ENCODE assay signal across 8 cellular contexts in the genomic region with DNA sequence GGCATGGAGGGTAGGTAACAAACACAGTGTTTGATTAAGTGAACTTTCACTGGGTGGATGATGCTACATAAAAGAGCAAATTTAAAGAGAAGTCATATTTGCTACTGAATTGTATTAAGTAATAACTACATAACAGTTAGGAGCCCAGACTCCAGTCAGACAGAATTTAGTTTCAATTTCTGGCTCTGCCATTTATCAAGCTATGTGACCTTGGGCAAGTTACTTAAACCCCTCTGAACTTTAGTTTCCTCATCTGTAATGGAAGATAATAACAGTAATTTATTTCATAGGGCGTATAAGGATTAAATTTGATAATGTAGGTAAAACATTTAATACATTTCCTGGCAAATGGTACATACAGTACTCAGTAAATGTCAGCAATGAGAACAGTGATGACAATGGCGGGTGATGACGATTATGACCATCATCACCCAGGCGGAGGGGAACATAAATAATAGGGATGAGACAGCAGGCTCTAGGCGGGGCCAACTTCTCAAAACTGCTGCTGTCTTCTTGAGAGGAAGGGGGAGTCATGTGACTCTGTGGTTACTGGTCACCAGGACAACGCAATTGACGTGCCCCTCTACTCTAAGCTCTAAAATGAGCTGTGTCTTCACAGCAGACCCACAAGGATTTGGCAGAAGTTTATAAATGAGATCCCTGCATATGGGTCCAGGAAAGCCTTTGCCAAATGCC. TPM values are rescaled to one million over a fixed set of nuclear protein-coding genes. Genes with fewer than 3 reads are reported as not detected.
DNase-seq lines count a peak whose midpoint lies in the region; ATAC-seq and TF ChIP-seq lines count a peak whose summit lies in the region.

No MANE protein-coding gene starts in this region.

- peak; percentile 97 for DNase-seq in ELR (ENCODE audit: low read depth)
- peak; percentile 61 for DNase-seq in NCI-H2227 treated with DMSO at 0.1 percent for 48 hours (lab: John Stamatoyannopoulos, UW)
- peak; percentile 83 for DNase-seq in activated CD8-positive, alpha-beta memory T cell treated with anti-CD3 and anti-CD28 coated beads, Interleukin-2, amount 10 ng/mL, durations not matched to agents 7 days and 5 days
- peak; percentile 93 for DNase-seq in fibroblast of pulmonary artery (ENCODE audit: low read depth)
- DNase-seq in gastrocnemius medialis: peak; percentile 44 to 58
- DNase-seq in retina: no peak
- no peak for DNase-seq in coronary artery (ENCODE audit: low spot score)

- in situ Hi-C loops in gastrocnemius medialis (cut with MboI; ENCODE audit: low sequenced_read_pairs in 4 of 4): no loop called here

- peak overlapping the region; percentile 21 for H3K4me3 Mint-ChIP-seq in activated CD8-positive, alpha-beta memory T cell treated with anti-CD3 and anti-CD28 coated beads, Interleukin-2, amount 10 ng/mL, durations not matched to agents 7 days and 5 days

- H3K27ac Mint-ChIP-seq in activated CD8-positive, alpha-beta memory T cell treated with anti-CD3 and anti-CD28 coated beads, Interleukin-2, amount 10 ng/mL, durations not matched to agents 7 days and 5 days: peak overlapping the region; percentile 67

- no peaks in the 10 kb centered on the region for H3K27me3 Mint-ChIP-seq in activated CD8-positive, alpha-beta memory T cell treated with anti-CD3 and anti-CD28 coated beads, Interleukin-2, amount 10 ng/mL, durations not matched to agents 7 days and 5 days

- H3K9me3 Mint-ChIP-seq in activated CD8-positive, alpha-beta memory T cell treated with anti-CD3 and anti-CD28 coated beads, Interleukin-2, amount 10 ng/mL, durations not matched to agents 7 days and 5 days (ENCODE audit: low read depth): no peaks in the 10 kb centered on the region

- ATAC-seq in GM21825 (IDR thresholded peaks at IDR 0.05; ENCODE audit: unreplicated experiment): peak; percentile 89
- ATAC-seq in activated CD8-positive, alpha-beta memory T cell treated with anti-CD3 and anti-CD28 coated beads, Interleukin-2, amount 10 ng/mL, durations not matched to agents 7 days and 5 days: peak; percentile 93
- peak; percentile 6 to 17 for ATAC-seq in gastrocnemius medialis

- peaks cover 46 to 53% of the 10 kb centered on the region in 2 donors for H3K4me1 ChIP-seq in gastrocnemius medialis

- H3K36me3 Mint-ChIP-seq in activated CD8-positive, alpha-beta memory T cell treated with anti-CD3 and anti-CD28 coated beads, Interleukin-2, amount 10 ng/mL, durations not matched to agents 7 days and 5 days: peaks cover 2% of the 10 kb centered on the region

- H3K36me3 ChIP-seq in gastrocnemius medialis: no peaks in the 10 kb centered on the region

- CTCF ChIA-PET in activated CD8-positive, alpha-beta memory T cell treated with anti-CD3 and anti-CD28 coated beads, Interleukin-2, amount 10 ng/mL, durations not matched to agents 7 days and 5 days (lab: Charles Lee): interaction anchor here (1.2 to 4.2 kb wide), 4 partner anchors 12 to 148 kb away, joined by 3 to 30 read pairs (median 12); a partner anchor contains a TSS

- H3K27ac ChIP-seq in gastrocnemius medialis: peak overlapping the region; percentile 3 to 54 (median 24)
- peak overlapping the region in 1 of 2 donors; percentile 64 for H3K27ac ChIP-seq in coronary artery

- H3K4me3 ChIP-seq in fibroblast of pulmonary artery (replicated peaks; ENCODE audit: low read depth, low read length) (no peak overlapping the region), gastrocnemius medialis (no peak overlapping the region), coronary artery (no peak overlapping the region)

- H3K4me1 Mint-ChIP-seq in activated CD8-positive, alpha-beta memory T cell treated with anti-CD3 and anti-CD28 coated beads, Interleukin-2, amount 10 ng/mL, durations not matched to agents 7 days and 5 days: peaks cover 17% of the 10 kb centered on the region

- no peaks in the 10 kb centered on the region for H3K9me3 ChIP-seq in gastrocnemius medialis

- TF ChIP-seq CTCF in fibroblast of pulmonary artery (IDR thresholded peaks at IDR 0.05; ENCODE audit: low read length, missing control alignments) (no peak), gastrocnemius medialis (IDR thresholded peaks at IDR 0.05 in 4 of 5, conservative IDR thresholded peaks at IDR 0.05 in 1 of 5) (no peak), coronary artery (IDR thresholded peaks at IDR 0.05) (no peak)

- no peak for TF ChIP-seq POLR2A in gastrocnemius medialis (IDR thresholded peaks at IDR 0.05)

- no peaks in the 10 kb centered on the region for H3K27me3 ChIP-seq in gastrocnemius medialis

- intact Hi-C loops in gastrocnemius medialis (cut with DNase I; ENCODE audit: low total_unique reads): no loop called here

RNA-seq across cellular contexts. Expression of a gene that starts 15.6 kb away (rescaled TPM):
- total RNA-seq in activated CD8-positive, alpha-beta memory T cell treated with anti-CD3 and anti-CD28 coated beads, Interleukin-2, amount 10 ng/mL, durations not matched to agents 7 days and 5 days: 1 to 10 TPM; 3.4 to 5.1 TPM
- 10 to 100 TPM in 3 of 4 donors, 1 to 10 TPM in 1; 9.5 to 22.5 (median 15.0) TPM for total RNA-seq in gastrocnemius medialis

Comparison
In these comparisons a context has a peak if more than half of its experiments do, and no peak if none do; other contexts are left out.
1. DNase-seq: peak in ELR (single experiment), NCI-H2227 treated with DMSO at 0.1 percent for 48 hours (single experiment), activated CD8-positive, alpha-beta memory T cell treated with anti-CD3 and anti-CD28 coated beads, Interleukin-2, amount 10 ng/mL, durations not matched to agents 7 days and 5 days (single experiment), fibroblast of pulmonary artery (single experiment) and gastrocnemius medialis (2 of 2); none in retina (single experiment) and coronary artery (single experiment).
2. ATAC-seq: peak in every context shown above with its lines; median percentile 93 in activated CD8-positive, alpha-beta memory T cell treated with anti-CD3 and anti-CD28 coated beads, Interleukin-2, amount 10 ng/mL, durations not matched to agents 7 days and 5 days; 89 in GM21825; 12 in gastrocnemius medialis.